Comparison of ENCODE assay signal across 13 cellular contexts in the genomic region with DNA sequence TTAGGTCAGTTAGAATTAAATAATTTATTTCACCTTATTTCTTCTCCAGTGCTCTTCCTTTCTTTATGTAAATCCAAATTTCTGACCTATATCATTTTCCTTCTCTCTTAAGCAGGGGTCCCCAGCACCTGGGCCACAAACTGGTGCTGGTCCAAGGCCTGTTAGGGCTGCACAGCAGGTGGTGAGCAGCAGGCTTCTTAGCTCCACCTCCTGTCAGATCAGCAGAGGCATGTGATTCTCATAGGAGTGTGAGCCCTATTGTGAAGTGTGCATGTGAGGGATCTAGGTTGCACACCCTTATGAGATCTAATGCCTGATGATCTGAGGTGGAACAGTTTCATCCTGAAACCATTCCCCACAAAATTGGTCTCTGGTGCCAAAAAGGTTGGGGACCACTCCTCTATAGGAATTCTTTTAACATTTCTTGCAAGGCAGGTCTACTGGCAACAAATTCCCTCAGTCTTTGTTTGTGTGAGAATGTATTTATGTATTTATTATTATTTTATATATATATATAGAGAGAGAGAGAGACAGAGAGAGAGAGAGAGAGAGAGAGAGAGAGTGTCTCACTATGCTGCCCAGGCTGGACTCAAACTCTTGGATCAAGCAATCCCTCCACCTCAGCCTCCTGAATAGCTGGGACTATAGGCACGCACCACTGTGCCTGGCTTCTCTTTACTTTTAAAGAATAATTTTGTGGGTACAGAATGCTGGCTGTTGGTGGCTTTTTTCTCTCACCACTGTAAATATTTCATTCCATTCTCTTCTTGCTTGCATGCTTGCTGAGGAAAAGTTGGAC. TPM values are rescaled to one million over a fixed set of nuclear protein-coding genes. Genes with fewer than 3 reads are reported as not detected.
A peak's percentile ranks its signal among the peaks of the same experiment; 100 is the strongest.
DNase-seq lines count a peak whose midpoint lies in the region; ATAC-seq lines count a peak whose summit lies in the region.
"Had no signal": no experiment of that assay in that cellular context is flagged by ENCODE, and none has a peak within 500 bp of the region (broad histone marks: within the 10 kb centered on the region; RNA-seq: fewer than 3 reads in every experiment).

No MANE protein-coding gene starts in this region.

- H3K27me3 ChIP-seq in BLaER1 treated with 17β-estradiol and CSF1 and Interleukin-3, amounts not matched to agents 10 nM and 100 nM, result no peaks in the 10 kb centered on the region
- no peaks in the 10 kb centered on the region for H3K27me3 ChIP-seq in MG63

- H3K27ac Mint-ChIP-seq in T-helper 17 cell, result peak overlapping the region; percentile 39
- H3K27ac Mint-ChIP-seq: activated naive CD4-positive, alpha-beta T cell treated with anti-CD3 and anti-CD28 coated beads, Interleukin-2, amount 50 U/mL, for 24 hours had no signal

- H3K27me3 Mint-ChIP-seq in T-helper 17 cell, result no peaks in the 10 kb centered on the region

- no peaks in the 10 kb centered on the region for H4K20me1 ChIP-seq in BLaER1 treated with 17β-estradiol and CSF1 and Interleukin-3, amounts not matched to agents 10 nM and 100 nM

- H3K4me3 Mint-ChIP-seq in T-helper 17 cell, result no peak overlapping the region
- H3K4me3 Mint-ChIP-seq: activated naive CD4-positive, alpha-beta T cell treated with anti-CD3 and anti-CD28 coated beads, Interleukin-2, amount 50 U/mL, for 24 hours had no signal

- DNase-seq in T-helper 17 cell, result no peak
- DNase-seq in lung microvascular endothelial cell (ENCODE audit: low read depth in 2 of 2), result peak; percentile 32
- DNase-seq in MG63, result no peak
- DNase-seq in SKM-1 (lab: John Stamatoyannopoulos, UW; ENCODE audit: unreplicated experiment), result no peak
- DNase-seq: activated CD4-positive, alpha-beta T cell treated with anti-CD3 and anti-CD28 coated beads, Interleukin-2, amount 50 U/mL, for 1 hour; SHP77; stimulated activated CD4-positive, alpha-beta T cell treated with anti-CD3 and anti-CD28 coated beads, Interleukin-2, amount 100 ng/mL, for 24 hours had no signal

- ATAC-seq in HG02885 (IDR thresholded peaks at IDR 0.05; ENCODE audit: poor library complexity, unreplicated experiment), result peak; percentile 50
- ATAC-seq in T-helper 17 cell, result no peak
- no peak for ATAC-seq in GM19023 (IDR thresholded peaks at IDR 0.05; ENCODE audit: unreplicated experiment)
- ATAC-seq in GM21619 (IDR thresholded peaks at IDR 0.05; ENCODE audit: unreplicated experiment), result no peak
- ATAC-seq: natural killer cell treated with Interleukin-12 subunit alpha and Interleukin-12 subunit beta and Interleukin-15 and Interleukin-18, amount 100 ng/mL, for 72 hours had no signal

- H3K36me3 Mint-ChIP-seq in T-helper 17 cell (ENCODE audit: low read depth), result peaks cover 4% of the 10 kb centered on the region
- H3K36me3 Mint-ChIP-seq: natural killer cell treated with Interleukin-12 subunit alpha and Interleukin-12 subunit beta and Interleukin-15 and Interleukin-18, amount 100 ng/mL, for 72 hours had no signal

- peak overlapping the region in 7 of 11 experiments; percentile 37 to 80 (median 72); a peak in 11 of 22 replicates for H3K4me2 ChIP-seq in BLaER1 treated with 17β-estradiol and CSF1 and Interleukin-3, amounts not matched to agents 10 nM and 100 nM

- H3K4me3 ChIP-seq in BLaER1 treated with 17β-estradiol and CSF1 and Interleukin-3, amounts not matched to agents 10 nM and 100 nM, result no peak overlapping the region
- no peak overlapping the region for H3K4me3 ChIP-seq in MG63

- no peaks in the 10 kb centered on the region for H3K36me3 ChIP-seq in BLaER1 treated with 17β-estradiol and CSF1 and Interleukin-3, amounts not matched to agents 10 nM and 100 nM
- H3K36me3 ChIP-seq in MG63, result no peaks in the 10 kb centered on the region

- no peak overlapping the region for H3K9ac ChIP-seq in BLaER1 treated with 17β-estradiol and CSF1 and Interleukin-3, amounts not matched to agents 10 nM and 100 nM

- peaks cover 15 to 50% (median 30%) of the 10 kb centered on the region in 10 experiments for H3K4me1 ChIP-seq in BLaER1 treated with 17β-estradiol and CSF1 and Interleukin-3, amounts not matched to agents 10 nM and 100 nM

- no peaks in the 10 kb centered on the region for H3K9me3 ChIP-seq in BLaER1 treated with 17β-estradiol and CSF1 and Interleukin-3, amounts not matched to agents 10 nM and 100 nM (replicated peaks in 1 of 11)
- H3K9me3 ChIP-seq in T-helper 17 cell (ENCODE audit: control insufficient read depth, low read length, poor library complexity, severe bottlenecking), result no peaks in the 10 kb centered on the region
- no peaks in the 10 kb centered on the region for H3K9me3 ChIP-seq in MG63

- no peaks in the 10 kb centered on the region for H3K4me1 Mint-ChIP-seq in T-helper 17 cell

- H3K27ac ChIP-seq in BLaER1 treated with 17β-estradiol and CSF1 and Interleukin-3, amounts not matched to agents 10 nM and 100 nM, result peak overlapping the region in 2 of 11 experiments; percentile 74 to 80; a peak in 5 of 22 replicates

RNA-seq across cellular contexts. Expression of gene ABCC2, which starts 4.3 kb away (rescaled TPM):
- total RNA-seq in T-helper 17 cell, result 1 to 10 TPM; 3.0 to 3.2 TPM
- 0.44 and 0.60 TPM in 2 replicates for total RNA-seq in lung microvascular endothelial cell
- 0.72 and 1.7 TPM in 2 replicates for total RNA-seq in MG63 (2014; rRNA removed; shearing (Covaris generic); ENCODE audit: low replicate concordance)

RNA-seq across cellular contexts. Expression of gene CUTC, which starts 46.1 kb away (rescaled TPM):
- total RNA-seq in T-helper 17 cell, result 10 to 100 TPM; 17.1 to 17.6 TPM
- total RNA-seq in lung microvascular endothelial cell, result 12.9 and 21.6 TPM in 2 replicates
- total RNA-seq in MG63 (2014; rRNA removed; shearing (Covaris generic); ENCODE audit: low replicate concordance), result 17.6 and 26.6 TPM in 2 replicates

RNA-seq across cellular contexts. Expression of gene COX15, which starts 46.2 kb away (rescaled TPM):
- total RNA-seq in T-helper 17 cell (10 to 100 TPM; 16.3 to 16.6 TPM), lung microvascular endothelial cell (25.0 and 30.7 TPM in 2 replicates)
- 20.6 and 27.4 TPM in 2 replicates for total RNA-seq in MG63 (2014; rRNA removed; shearing (Covaris generic); ENCODE audit: low replicate concordance)

Comparison
In these comparisons a context has a peak if more than half of its experiments do, and no peak if none do; other contexts are left out.
1. DNase-seq: peak in lung microvascular endothelial cell (2 of 2); none in T-helper 17 cell (0 of 3), MG63 (single experiment) and SKM-1 (single experiment).